Comparison of ENCODE assay signal across 8 cellular contexts in the genomic region with DNA sequence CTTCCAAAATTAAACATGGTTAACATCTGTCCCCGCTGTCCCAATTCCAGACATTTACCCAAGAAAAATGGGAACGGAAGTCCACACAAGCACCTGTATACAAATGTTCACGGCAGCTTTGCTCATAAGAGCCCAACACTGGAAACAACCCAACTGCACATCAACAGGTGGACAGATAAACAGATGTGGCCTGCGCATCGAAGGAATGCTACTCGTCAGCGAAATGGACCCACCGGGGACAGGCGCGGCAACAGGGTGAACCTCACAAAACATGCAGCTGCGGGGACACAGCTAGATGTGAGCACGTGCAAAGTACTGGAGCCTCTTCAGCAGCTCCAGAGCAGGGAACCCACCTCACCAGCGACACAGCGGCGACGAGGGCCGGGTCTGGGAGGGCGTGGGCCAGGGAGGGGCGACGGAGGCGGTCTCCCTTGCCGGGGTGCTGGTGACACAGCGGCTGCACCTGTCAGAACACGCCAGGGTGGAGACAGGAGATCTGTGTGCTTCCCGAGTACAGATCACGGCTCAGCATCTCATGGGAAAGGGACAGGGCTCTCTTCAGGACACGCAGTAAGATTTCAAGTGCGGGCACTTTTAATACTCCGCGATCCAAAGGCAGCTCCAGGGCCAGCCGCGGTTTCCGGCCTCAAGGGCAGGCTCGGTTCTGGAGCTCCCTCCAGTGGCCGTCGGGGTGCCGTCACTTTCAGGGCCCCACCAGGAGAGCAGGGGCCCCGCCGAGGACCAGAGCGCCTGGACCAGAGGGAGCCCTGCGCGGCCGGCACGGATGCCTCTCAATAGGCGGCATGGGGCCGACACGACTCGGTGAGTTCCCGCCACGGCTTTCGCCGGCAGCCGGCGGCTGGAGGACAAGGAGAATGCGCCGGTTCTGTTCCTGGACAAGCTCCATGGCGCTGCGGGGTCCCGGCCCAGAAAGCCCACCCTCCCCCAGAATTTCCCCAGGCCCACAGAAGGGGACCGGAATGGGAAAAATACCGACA. TPM values are rescaled to one million over a fixed set of nuclear protein-coding genes. Genes with fewer than 3 reads are reported as not detected.
DNase-seq lines count a peak whose midpoint lies in the region; ATAC-seq and TF ChIP-seq lines count a peak whose summit lies in the region.

No MANE protein-coding gene starts in this region.

- H3K4me1 Mint-ChIP-seq in CD14-positive monocyte = peaks cover 31% of the 10 kb centered on the region
- H3K4me1 Mint-ChIP-seq in progenitor cell of endocrine pancreas (ENCODE audit: low read depth) = peaks cover 9% of the 10 kb centered on the region

- H3K27ac ChIP-seq in upper lobe of right lung = no peak overlapping the region

- DNase-seq in CD14-positive monocyte (ENCODE audit: low spot score) = peak; percentile 78
- DNase-seq in KBM-7 = peak; percentile 85
- peak; percentile 51 to 66 for DNase-seq in SW 1271 (lab: John Stamatoyannopoulos, UW)
- DNase-seq in activated naive CD4-positive, alpha-beta T cell treated with anti-CD3 and anti-CD28 coated beads, Interleukin-2, amount 50 U/mL, for 72 hours (ENCODE audit: low spot score in 2 of 2) = peak; percentile 73 to 88
- DNase-seq in Right ventricle myocardium superior = peak; percentile 93
- peak; percentile 80 for DNase-seq in progenitor cell of endocrine pancreas (ENCODE audit: low spot score, unreplicated experiment)
- DNase-seq in upper lobe of right lung = peak; percentile 92

- H3K9me3 ChIP-seq in upper lobe of right lung = no peaks in the 10 kb centered on the region

- H3K36me3 Mint-ChIP-seq in CD14-positive monocyte = no peaks in the 10 kb centered on the region
- H3K36me3 Mint-ChIP-seq in activated naive CD4-positive, alpha-beta T cell treated with anti-CD3 and anti-CD28 coated beads, Interleukin-2, amount 50 U/mL, for 72 hours = no peaks in the 10 kb centered on the region
- H3K36me3 Mint-ChIP-seq in progenitor cell of endocrine pancreas (ENCODE audit: insufficient read depth) = peaks cover 3% of the 10 kb centered on the region

- H3K4me1 ChIP-seq in upper lobe of right lung = peaks cover 14% of the 10 kb centered on the region

- H3K4me3 Mint-ChIP-seq in CD14-positive monocyte (peak overlapping the region in 1 of 2 donors; percentile 82), progenitor cell of endocrine pancreas (ENCODE audit: low read depth) (no peak overlapping the region)

- in situ Hi-C loops in KBM-7 (cut with MboI; ENCODE audit: low pct_unique_long_range_greater_than_20kb, low sequenced_read_pairs) = no loop called here

- H3K27me3 Mint-ChIP-seq in CD14-positive monocyte (ENCODE audit: low read depth in 3 of 3) (peaks cover 26 to 37% (median 28%) of the 10 kb centered on the region in 3 donors), progenitor cell of endocrine pancreas (peaks cover 8% of the 10 kb centered on the region)

- H3K4me3 ChIP-seq in upper lobe of right lung = peak overlapping the region; percentile 16

- no peak overlapping the region for H3K27ac Mint-ChIP-seq in CD14-positive monocyte
- H3K27ac Mint-ChIP-seq in activated naive CD4-positive, alpha-beta T cell treated with anti-CD3 and anti-CD28 coated beads, Interleukin-2, amount 50 U/mL, for 72 hours = no peak overlapping the region
- peak overlapping the region; percentile 49 for H3K27ac Mint-ChIP-seq in progenitor cell of endocrine pancreas

- TF ChIP-seq CTCF in CD14-positive monocyte (IDR thresholded peaks at IDR 0.05) (peak; percentile 95), progenitor cell of endocrine pancreas (IDR thresholded peaks at IDR 0.05; ENCODE audit: unreplicated experiment) (peak; percentile 86), upper lobe of right lung (IDR thresholded peaks at IDR 0.05) (peak; percentile 88)

- no peaks in the 10 kb centered on the region for H3K27me3 ChIP-seq in upper lobe of right lung

- intact Hi-C loops in CD14-positive monocyte (cut with micrococcal nuclease) (loop anchor here (1.0 to 10.0 kb wide), 5 partner anchors 71 to 281 kb away; partner anchors contain the start of gene GET4 (in 1 of the 2)), Right ventricle myocardium superior (cut with DNase I) (loop anchor here (1.0 kb wide), 1 partner anchor 72 kb away; no protein-coding TSS in a partner anchor), upper lobe of right lung (cut with DNase I) (no loop called here)

- ATAC-seq in GM19452 (IDR thresholded peaks at IDR 0.05; ENCODE audit: unreplicated experiment) (peak; percentile 62), Right ventricle myocardium superior (ENCODE audit: poor library complexity) (peak; percentile 98), upper lobe of right lung (peak; percentile 96)
- peak; percentile 96 to 97 for ATAC-seq in activated naive CD4-positive, alpha-beta T cell treated with anti-CD3 and anti-CD28 coated beads, Interleukin-2, amount 50 U/mL, for 72 hours

- H3K36me3 ChIP-seq in upper lobe of right lung = no peaks in the 10 kb centered on the region

- H3K9me3 Mint-ChIP-seq in CD14-positive monocyte (peaks cover 0 to 9% (median 0%) of the 10 kb centered on the region in 7 donors), progenitor cell of endocrine pancreas (ENCODE audit: low read depth) (no peaks in the 10 kb centered on the region)
- no peaks in the 10 kb centered on the region for H3K9me3 Mint-ChIP-seq in activated naive CD4-positive, alpha-beta T cell treated with anti-CD3 and anti-CD28 coated beads, Interleukin-2, amount 50 U/mL, for 72 hours

RNA-seq across cellular contexts. Expression of gene GPR146, which starts 21.2 kb away (rescaled TPM):
- under 1 TPM; 0.48 TPM for polyA plus RNA-seq in CD14-positive monocyte
- total RNA-seq in activated naive CD4-positive, alpha-beta T cell treated with anti-CD3 and anti-CD28 coated beads, Interleukin-2, amount 50 U/mL, for 72 hours = 1 to 10 TPM; 1.6 to 9.3 TPM
- total RNA-seq in Right ventricle myocardium superior (26.3 TPM), progenitor cell of endocrine pancreas (1.6 and 1.9 TPM in 2 replicates), upper lobe of right lung (40.0 TPM)

RNA-seq across cellular contexts. Expression of gene GPER1, which starts 22.4 kb away (rescaled TPM):
- 1 to 10 TPM in 1 of 2 donors, under 1 TPM in 1; 0.35 to 4.1 TPM for polyA plus RNA-seq in CD14-positive monocyte
- total RNA-seq in activated naive CD4-positive, alpha-beta T cell treated with anti-CD3 and anti-CD28 coated beads, Interleukin-2, amount 50 U/mL, for 72 hours = not detected
- 2.5 TPM for total RNA-seq in Right ventricle myocardium superior
- 0.50 and 0.64 TPM in 2 replicates for total RNA-seq in progenitor cell of endocrine pancreas
- total RNA-seq in upper lobe of right lung = 11.1 TPM
